Comparison of ENCODE assay signal across 23 cellular contexts in the genomic region with DNA sequence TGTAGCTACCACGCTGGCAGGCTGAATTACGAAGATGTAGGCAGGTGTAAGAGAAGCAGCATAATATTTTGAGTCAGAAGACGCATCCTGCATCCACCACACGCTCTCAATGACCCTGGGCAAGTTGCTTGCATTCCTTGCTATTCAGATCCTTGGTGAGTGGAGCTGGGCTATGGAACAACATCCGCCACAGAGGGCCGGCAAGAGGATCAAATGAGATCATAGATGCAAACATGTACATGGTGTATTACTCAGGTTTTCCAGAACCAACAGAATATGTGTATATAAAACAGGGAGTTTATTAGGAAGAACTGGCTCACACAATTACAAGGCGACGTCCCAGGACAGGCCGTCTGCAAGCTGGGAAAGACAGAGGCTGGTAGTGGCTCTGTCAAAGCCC. TPM values are rescaled to one million over a fixed set of nuclear protein-coding genes. Genes with fewer than 3 reads are reported as not detected.
A peak's percentile ranks its signal among the peaks of the same experiment; 100 is the strongest.
DNase-seq lines count a peak whose midpoint lies in the region; ATAC-seq and TF ChIP-seq lines count a peak whose summit lies in the region.
"Had no signal": no experiment of that assay in that cellular context is flagged by ENCODE, and none has a peak within 500 bp of the region (broad histone marks: within the 10 kb centered on the region; RNA-seq: fewer than 3 reads in every experiment).

No MANE protein-coding gene starts in this region.

- no peaks in the 10 kb centered on the region for H3F3A ChIP-seq in smooth muscle cell (ENCODE audit: low read depth)

- H3K4me3 ChIP-seq in adipocyte (ENCODE audit: low read length), result no peak overlapping the region
- no peak overlapping the region for H3K4me3 ChIP-seq in fibroblast of the aortic adventitia (ENCODE audit: low read depth, low read length)
- H3K4me3 ChIP-seq in smooth muscle cell, result no peak overlapping the region
- no peak overlapping the region for H3K4me3 ChIP-seq in aorta (ENCODE audit: low read length in 2 of 2)
- H3K4me3 ChIP-seq: PC-9, SJSA1 had no signal

- H3K4me3 Mint-ChIP-seq in glutamatergic neuron (ENCODE audit: unreplicated experiment), result no peak overlapping the region
- H3K4me3 Mint-ChIP-seq: CD4-positive, alpha-beta memory T cell had no signal

- no peak overlapping the region for H3K4me2 ChIP-seq in smooth muscle cell
- H3K4me2 ChIP-seq: PC-9 had no signal

- no peak overlapping the region for H2AFZ ChIP-seq in smooth muscle cell (ENCODE audit: low read depth)
- H2AFZ ChIP-seq: PC-9 had no signal

- no peaks in the 10 kb centered on the region for H3K27me3 Mint-ChIP-seq in glutamatergic neuron (ENCODE audit: unreplicated experiment)
- H3K27me3 Mint-ChIP-seq: CD4-positive, alpha-beta memory T cell had no signal

- no peaks in the 10 kb centered on the region for H4K20me1 ChIP-seq in smooth muscle cell (ENCODE audit: low read depth)

- H3K79me2 ChIP-seq in smooth muscle cell (ENCODE audit: low read depth), result peaks cover 32% of the 10 kb centered on the region

- no peaks in the 10 kb centered on the region for H3K36me3 Mint-ChIP-seq in glutamatergic neuron (ENCODE audit: unreplicated experiment)

- H3K27me3 ChIP-seq in adipocyte (replicated peaks; ENCODE audit: control insufficient read depth, insufficient read depth, low read length) (no peaks in the 10 kb centered on the region), smooth muscle cell (ENCODE audit: low read depth) (no peaks in the 10 kb centered on the region), aorta (ENCODE audit: control insufficient read depth in 1 of 2, insufficient read depth in 2 of 2, low read length in 1 of 2) (no peaks in the 10 kb centered on the region)
- H3K27me3 ChIP-seq: SJSA1 had no signal

- peaks cover 12% of the 10 kb centered on the region for H3K4me1 Mint-ChIP-seq in glutamatergic neuron (ENCODE audit: low read depth, unreplicated experiment)
- H3K4me1 Mint-ChIP-seq: CD4-positive, alpha-beta memory T cell had no signal

- no peak for TF ChIP-seq CTCF in fibroblast of the aortic adventitia (IDR thresholded peaks at IDR 0.05; ENCODE audit: insufficient read depth, low read length)
- TF ChIP-seq CTCF in smooth muscle cell (IDR thresholded peaks at IDR 0.05; ENCODE audit: borderline replicate concordance, insufficient read depth, poor library complexity, severe bottlenecking), result no peak
- no peak for TF ChIP-seq CTCF in glutamatergic neuron (IDR thresholded peaks at IDR 0.05; ENCODE audit: partially characterized antibody, unreplicated experiment)

- ATAC-seq in GM19463 (IDR thresholded peaks at IDR 0.05; ENCODE audit: unreplicated experiment) (no peak), aorta (ENCODE audit: low FRiP score) (no peak)
- ATAC-seq: HepG2 had no signal

- 71% methylated on average over 9 of the region's 9 CpGs for WGBS in smooth muscle cell (ENCODE audit: low lambda C conversion rate)
- WGBS in aorta, 2 donors, result 73 to 76% methylated on average over 9 of the region's 9 CpGs

- peak; percentile 50 for DNase-seq in adipocyte (ENCODE audit: low read depth)
- DNase-seq in caudate nucleus (lab: John Stamatoyannopoulos, UW), result peak in 3 of 61 donors; percentile 7 to 28 (median 9)
- DNase-seq in fibroblast of the aortic adventitia (ENCODE audit: low read depth), result peak; percentile 25
- DNase-seq in smooth muscle cell (lab: John Stamatoyannopoulos, UW; ENCODE audit: unreplicated experiment), result no peak
- DNase-seq in glutamatergic neuron, result no peak
- DNase-seq in T-helper 1 cell, result no peak
- DNase-seq in aorta, result no peak
- DNase-seq: AML-193; C1 segment of cervical spinal cord; CD4-positive, alpha-beta memory T cell; COR-L47; KBM-7; NCI-H1105 treated with DMSO at 0.1 percent for 48 hours; NCI-H2029 treated with DMSO at 0.1 percent for 48 hours; NCI-H2227 treated with DMSO at 0.1 percent for 48 hours; NCI-H526 treated with DMSO at 0.1 percent for 48 hours; PC-9; Right ventricle myocardium superior; RPMI8226 had no signal

- intact Hi-C loops in aorta (cut with DNase I), result no loop called here

- H3K9ac ChIP-seq in adipocyte (ENCODE audit: low read length) (no peak overlapping the region), smooth muscle cell (ENCODE audit: low read depth) (no peak overlapping the region)

- H3K4me1 ChIP-seq in adipocyte (ENCODE audit: control insufficient read depth, insufficient read depth, low read length), result peaks cover 17% of the 10 kb centered on the region
- no peaks in the 10 kb centered on the region for H3K4me1 ChIP-seq in smooth muscle cell (ENCODE audit: low read depth)
- H3K4me1 ChIP-seq in aorta (ENCODE audit: control insufficient read depth in 1 of 2, insufficient read depth in 2 of 2, low read length in 2 of 2), result no peaks in the 10 kb centered on the region
- H3K4me1 ChIP-seq: SJSA1 had no signal

- no peaks in the 10 kb centered on the region for H3K9me3 ChIP-seq in adipocyte (ENCODE audit: control insufficient read depth, low read length)
- no peaks in the 10 kb centered on the region for H3K9me3 ChIP-seq in smooth muscle cell (replicated peaks; ENCODE audit: low read depth)
- no peaks in the 10 kb centered on the region for H3K9me3 ChIP-seq in aorta (ENCODE audit: control insufficient read depth, low read length)
- H3K9me3 ChIP-seq: SJSA1 had no signal

- H3K36me3 ChIP-seq in adipocyte (ENCODE audit: control insufficient read depth, insufficient read depth, low read length, severe bottlenecking) (peaks cover 18% of the 10 kb centered on the region), smooth muscle cell (ENCODE audit: low read depth) (no peaks in the 10 kb centered on the region), aorta (ENCODE audit: control insufficient read depth in 1 of 2, insufficient read depth in 2 of 2, low read length in 1 of 2) (no peaks in the 10 kb centered on the region)
- H3K36me3 ChIP-seq: SJSA1 had no signal

- no peaks in the 10 kb centered on the region for H3K9me3 Mint-ChIP-seq in glutamatergic neuron (ENCODE audit: unreplicated experiment)

- H3K27ac Mint-ChIP-seq in glutamatergic neuron (ENCODE audit: unreplicated experiment), result no peak overlapping the region
- H3K27ac Mint-ChIP-seq: CD4-positive, alpha-beta memory T cell had no signal

- H3K27ac ChIP-seq in caudate nucleus (ENCODE audit: low read depth, low read length) (peak overlapping the region; percentile 26), smooth muscle cell (ENCODE audit: low read depth) (peak overlapping the region; percentile 64), aorta (ENCODE audit: low read depth in 1 of 2, low read length in 2 of 2) (no peak overlapping the region)
- H3K27ac ChIP-seq: PC-9, SJSA1 had no signal

RNA-seq across cellular contexts. Expression of gene ADAM12, which starts 51.5 kb away (rescaled TPM):
- total RNA-seq in fibroblast of the aortic adventitia (ENCODE audit: low replicate concordance), result 82.7 and 83.5 TPM in 2 replicates
- 54.3 and 61.6 TPM in 2 replicates for total RNA-seq in smooth muscle cell
- polyA plus RNA-seq in smooth muscle cell, result 32.8 and 40.0 TPM in 2 replicates
- total RNA-seq in glutamatergic neuron (ENCODE audit: unreplicated experiment), result 18.4 TPM
- total RNA-seq in aorta, result 1 to 10 TPM; 5.5 to 9.4 TPM
- polyA plus RNA-seq in aorta, result under 1 TPM in 1 of 2 donors, not detected in 1; 0.13 TPM
- total RNA-seq: G401, HepG2 had no signal
- polyA plus RNA-seq: HepG2 had no signal

Comparison
In these comparisons a context has a peak if more than half of its experiments do, and no peak if none do; other contexts are left out.
1. DNase-seq: peak in adipocyte (single experiment) and fibroblast of the aortic adventitia (single experiment); none in smooth muscle cell (single experiment), glutamatergic neuron (single experiment), T-helper 1 cell (0 of 5) and aorta (0 of 2).
2. H3K27ac ChIP-seq: peak in caudate nucleus (single experiment) and smooth muscle cell (single experiment); none in aorta (0 of 2).